ENCODE assay signal across 14 cellular contexts in the genomic region with DNA sequence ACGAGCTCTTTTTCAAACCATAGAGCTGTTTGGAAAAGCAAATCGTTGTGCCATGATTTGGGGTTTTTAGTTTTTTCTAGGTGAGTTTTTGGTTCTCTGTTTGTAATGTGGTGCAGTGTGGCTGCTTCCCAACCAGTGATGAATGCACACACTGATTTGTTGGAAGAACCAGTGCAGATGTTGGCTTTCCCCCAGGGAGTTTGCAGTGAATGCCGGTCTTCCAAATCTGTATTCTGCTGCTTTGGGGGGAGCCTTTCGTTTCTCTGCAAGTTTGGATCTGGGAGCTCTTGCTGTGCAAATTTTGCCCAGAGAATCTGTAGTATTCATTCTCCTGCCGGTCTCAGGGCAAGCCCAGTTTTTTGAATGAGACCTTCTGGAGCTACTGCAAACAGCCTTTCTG. TPM values are rescaled to one million over a fixed set of nuclear protein-coding genes. Genes with fewer than 3 reads are reported as not detected.
A peak's percentile ranks its signal among the peaks of the same experiment; 100 is the strongest.
DNase-seq lines count a peak whose midpoint lies in the region; ATAC-seq and TF ChIP-seq lines count a peak whose summit lies in the region.
"Had no signal": no experiment of that assay in that cellular context is flagged by ENCODE, and none has a peak within 500 bp of the region (broad histone marks: within the 10 kb centered on the region; RNA-seq: fewer than 3 reads in every experiment).

No MANE protein-coding gene starts in this region.

- no peaks in the 10 kb centered on the region for H3K9me3 ChIP-seq in H9 (ENCODE audit: control insufficient read depth, low read depth, low read length)
- no peaks in the 10 kb centered on the region for H3K9me3 ChIP-seq in muscle layer of duodenum (ENCODE audit: control insufficient read depth in 1 of 2, low read length in 2 of 2)
- H3K9me3 ChIP-seq: ovary, suprapubic skin had no signal

- peak overlapping the region; percentile 2 to 7 for H3K4me3 ChIP-seq in muscle layer of duodenum (ENCODE audit: low read depth in 1 of 2, low read length in 2 of 2)
- H3K4me3 ChIP-seq: ovary, suprapubic skin had no signal

- H2BK12ac ChIP-seq in H9 (ENCODE audit: insufficient read length, low read depth, low read length) = no peak overlapping the region

- H3K79me2 ChIP-seq in H9 (ENCODE audit: insufficient read depth, low read length) = no peaks in the 10 kb centered on the region

- no peak overlapping the region for H2BK120ac ChIP-seq in H9 (ENCODE audit: low read depth, low read length, poor library complexity, severe bottlenecking)

- no peak overlapping the region for H4K5ac ChIP-seq in H9 (ENCODE audit: insufficient read length, low read depth, low read length)

- H3K4me1 Mint-ChIP-seq in H9 (peaks cover 30 to 36% of the 10 kb centered on the region in 2 experiments), brain (peaks cover 76% of the 10 kb centered on the region)

- H4K91ac ChIP-seq in H9 (ENCODE audit: insufficient read length, low read depth, low read length) = no peak overlapping the region

- no peaks in the 10 kb centered on the region for H3K27me3 ChIP-seq in H9 (ENCODE audit: insufficient read depth, low read length)
- no peaks in the 10 kb centered on the region for H3K27me3 ChIP-seq in muscle layer of duodenum (ENCODE audit: low read depth, low read length)
- H3K27me3 ChIP-seq: ovary, suprapubic skin had no signal

- no peak overlapping the region for H2AK5ac ChIP-seq in H9 (ENCODE audit: insufficient read length, low read length)

- H2BK20ac ChIP-seq in H9 (ENCODE audit: low read depth, low read length, poor library complexity, severe bottlenecking) = no peak overlapping the region

- no peaks in the 10 kb centered on the region for H3K79me1 ChIP-seq in H9 (ENCODE audit: insufficient read depth, low read depth, low read length, poor library complexity, severe bottlenecking)

- no peaks in the 10 kb centered on the region for H3K36me3 ChIP-seq in muscle layer of duodenum (ENCODE audit: control insufficient read depth in 1 of 2, insufficient read depth in 2 of 2, low read length in 2 of 2)
- H3K36me3 ChIP-seq: ovary, suprapubic skin had no signal

- H3K9me3 Mint-ChIP-seq in H9 (no peaks in the 10 kb centered on the region), brain (no peaks in the 10 kb centered on the region)

- no peak overlapping the region for H2AFZ ChIP-seq in H9 (ENCODE audit: low read length)

- H3T11ph ChIP-seq in H9 (ENCODE audit: low read length) = no peak overlapping the region

- DNase-seq in AG20443 (ENCODE audit: low spot score) (peak; percentile 17), H9 (no peak), kidney glomerular epithelial cell (lab: John Stamatoyannopoulos, UW) (no peak), ACHN (no peak)
- DNase-seq: aorta, SIG-M5 had no signal

- H4K20me1 ChIP-seq in H9 (ENCODE audit: control insufficient read depth, insufficient read depth, insufficient read length) = no peaks in the 10 kb centered on the region

- H3K4me2 ChIP-seq in H9 (ENCODE audit: insufficient read depth, insufficient read length, low read length) = no peak overlapping the region

- ATAC-seq in GM19351 (IDR thresholded peaks at IDR 0.05; ENCODE audit: unreplicated experiment) (no peak), GM19023 (IDR thresholded peaks at IDR 0.05; ENCODE audit: unreplicated experiment) (no peak)
- ATAC-seq: activated CD4-positive, CD25-positive, alpha-beta regulatory T cell treated with anti-CD3 and anti-CD28 coated beads, Interleukin-2, amount 50 U/mL, for 24 hours; esophagus mucosa had no signal

- H3K4me3 Mint-ChIP-seq in H9 (no peak overlapping the region; a peak in 1 of 5 replicates), brain (peak overlapping the region in 3 of 5 experiments; percentile 42 to 76 (median 68))

- H3K36me3 Mint-ChIP-seq in H9 (ENCODE audit: insufficient read depth in 1 of 3, low read depth in 3 of 3) = no peaks in the 10 kb centered on the region
- peaks cover 3% of the 10 kb centered on the region for H3K36me3 Mint-ChIP-seq in brain

- no CpG with 5 or more reads among the region's 5 CpGs for WGBS in H9 (ENCODE audit: extremely low coverage, insufficient read length, low lambda C conversion rate)

- H3K18ac ChIP-seq in H9 (ENCODE audit: insufficient read length, low read depth, low read length) = no peak overlapping the region

- no peak for TF ChIP-seq CTCF in H9 (conservative IDR thresholded peaks at IDR 0.05)
- no peak for TF ChIP-seq CTCF in brain (conservative IDR thresholded peaks at IDR 0.05)

- H3K27ac ChIP-seq in H9 (ENCODE audit: insufficient read length, low read depth, low read length) = no peak overlapping the region
- H3K27ac ChIP-seq in muscle layer of duodenum (ENCODE audit: low read length) = peak overlapping the region; percentile 19
- H3K27ac ChIP-seq: ovary, suprapubic skin had no signal

- in situ Hi-C loops in ACHN (cut with HindIII; ENCODE audit: low pct_ligation_motif_present, low pct_unique_long_range_greater_than_20kb, low sequenced_read_pairs) = no loop called here

- no peak overlapping the region for H2BK5ac ChIP-seq in H9 (ENCODE audit: insufficient read length, low read length)

- no peak overlapping the region for H4K8ac ChIP-seq in H9 (replicated peaks; ENCODE audit: insufficient read length, low read depth, low read length)

- no peak overlapping the region for H3K4ac ChIP-seq in H9 (ENCODE audit: low read depth, low read length)

- no peak overlapping the region for H3K14ac ChIP-seq in H9 (ENCODE audit: insufficient read depth, low read length)

- H3K27me3 Mint-ChIP-seq in H9 (ENCODE audit: low read depth) (no peaks in the 10 kb centered on the region), brain (no peaks in the 10 kb centered on the region)

- H3K56ac ChIP-seq in H9 (ENCODE audit: insufficient read length, low read depth, low read length) = no peak overlapping the region

- H3K4me1 ChIP-seq in H9 (ENCODE audit: insufficient read depth, low read length) = no peaks in the 10 kb centered on the region; the same call in 1 of the 2 replicates
- peaks cover 19 to 40% of the 10 kb centered on the region in 2 donors for H3K4me1 ChIP-seq in muscle layer of duodenum (ENCODE audit: control insufficient read depth in 1 of 2, insufficient read depth in 2 of 2, low read length in 2 of 2)

- no peak overlapping the region for H2BK15ac ChIP-seq in H9 (ENCODE audit: low read depth, low read length)

- no peak overlapping the region for H3K23ac ChIP-seq in H9 (ENCODE audit: insufficient read length, low read depth, low read length)

- no peak overlapping the region for H3K9ac ChIP-seq in H9 (ENCODE audit: extremely low read depth, insufficient read length, low read length)

- H3K27ac Mint-ChIP-seq in H9 = peak overlapping the region in 2 of 3 experiments; percentile 19 to 59; a peak in 3 of 7 replicates
- peak overlapping the region in 4 of 5 experiments; percentile 4 to 89 (median 56) for H3K27ac Mint-ChIP-seq in brain

- H3K23me2 ChIP-seq in H9 (ENCODE audit: insufficient read length, low read depth, low read length, poor library complexity, severe bottlenecking) = no peaks in the 10 kb centered on the region

RNA-seq across cellular contexts. Expression of gene HECA, which starts 14.5 kb away (rescaled TPM):
- 4.8 and 5.0 TPM in 2 replicates for total RNA-seq in H9 (2021)
- polyA plus RNA-seq in brain (ENCODE audit: insufficient read depth, low read depth, low replicate concordance) = 10.7 TPM

Comparison
In these comparisons a context has a peak if more than half of its experiments do, and no peak if none do; other contexts are left out.
1. H3K4me3 Mint-ChIP-seq: peak in brain (3 of 5); none in H9 (0 of 2).